In genomic region chr17:42311240-42312034, GRCh38 we compare ENCODE assay signal across 8 cellular contexts. TPM values are rescaled to one million over a fixed set of nuclear protein-coding genes. Genes with fewer than 3 reads are reported as not detected.
DNase-seq lines count a peak whose midpoint lies in the region; ATAC-seq, FAIRE-seq and TF ChIP-seq lines count a peak whose summit lies in the region.

No MANE protein-coding gene starts in this region.

- H2AFZ ChIP-seq in GM23248, result no peak overlapping the region
- H2AFZ ChIP-seq in HepG2 (ENCODE audit: low read length), result no peak overlapping the region

- peak; percentile 16; the same call in 1 of the 2 replicates for TF ChIP-seq RAD21 in HepG2 (CRISPR knock-in tag; IDR thresholded peaks at IDR 0.05)

- peak overlapping the region; percentile 64 for H3K27ac ChIP-seq in GM23248
- peak overlapping the region; percentile 71 for H3K27ac ChIP-seq in colonic mucosa
- peak overlapping the region; percentile 73 for H3K27ac ChIP-seq in HepG2 (ENCODE audit: extremely low read length, insufficient read depth, low read length)

- peaks cover 12% of the 10 kb centered on the region for H3K4me1 ChIP-seq in GM23248 (ENCODE audit: insufficient read depth)
- H3K4me1 ChIP-seq in colonic mucosa, result peaks cover 4% of the 10 kb centered on the region
- peaks cover 80% of the 10 kb centered on the region for H3K4me1 ChIP-seq in HepG2 (ENCODE audit: insufficient read depth, low read length)

- no peaks in the 10 kb centered on the region for H3K9me2 ChIP-seq in GM23248 (ENCODE audit: insufficient read depth)

- ATAC-seq in HepG2 (peak; percentile 87), GM18498 (IDR thresholded peaks at IDR 0.05; ENCODE audit: unreplicated experiment) (no peak), GM19397 (IDR thresholded peaks at IDR 0.05; ENCODE audit: unreplicated experiment) (no peak)

- no peak for TF ChIP-seq CTCF in colonic mucosa (IDR thresholded peaks at IDR 0.05)
- peak; percentile 30; the same call in 1 of the 2 replicates for TF ChIP-seq CTCF in HepG2 (CRISPR knock-in tag; IDR thresholded peaks at IDR 0.05)

- peak overlapping the region; percentile 61 for H3K9ac ChIP-seq in GM23248
- H3K9ac ChIP-seq in colonic mucosa (ENCODE audit: low read depth in 2 of 2, low read length in 2 of 2), result peak overlapping the region in 1 of 2 donors; percentile 9
- peak overlapping the region; percentile 55 for H3K9ac ChIP-seq in HepG2 (ENCODE audit: insufficient read depth, low read depth, low read length)

- peak overlapping the region; percentile 25 for H3K4me2 ChIP-seq in GM23248 (ENCODE audit: unreplicated experiment)
- peak overlapping the region; percentile 82 for H3K4me2 ChIP-seq in HepG2 (ENCODE audit: low read depth, low read length)

- FAIRE-seq in HepG2 (lab: Jason Lieb, UNC), result peak; percentile 100

- intact Hi-C loops in colonic mucosa (cut with DNase I), result loop anchor here (10.0 kb wide), 1 partner anchor 87 kb away; no protein-coding TSS in a partner anchor
- intact Hi-C loops in HepG2 (cut with micrococcal nuclease; ENCODE audit: unreplicated experiment), result no loop called here

- TF ChIP-seq EP300 in HepG2 (IDR thresholded peaks at IDR 0.05; ENCODE audit: low read depth in 2 of 2, low read length in 2 of 2), result peak in 1 of 2 experiments; percentile 71; a peak in 2 of 4 replicates
- TF ChIP-seq EP300 in HepG2 (CRISPR knock-in tag; IDR thresholded peaks at IDR 0.05; ENCODE audit: borderline replicate concordance), result 0 out of 2 replicates have a peak, but pooled peaks have one; percentile 13

- H3K36me3 ChIP-seq in GM23248 (ENCODE audit: low read depth) (peaks cover 21% of the 10 kb centered on the region), colonic mucosa (peaks cover 6% of the 10 kb centered on the region), HepG2 (replicated peaks in 1 of 2; ENCODE audit: control insufficient read depth in 1 of 2, insufficient read depth in 2 of 2, low read length in 2 of 2) (peaks cover 2 to 5% of the 10 kb centered on the region in 2 experiments; a peak in 2 of 5 replicates)

- H3K27me3 ChIP-seq in GM23248 (replicated peaks; ENCODE audit: insufficient read depth) (no peaks in the 10 kb centered on the region), colonic mucosa (no peaks in the 10 kb centered on the region), HepG2 (ENCODE audit: control insufficient read depth in 1 of 2, insufficient read depth in 2 of 2, low read length in 2 of 2) (no peaks in the 10 kb centered on the region)

- POLR2A ChIA-PET in HepG2 (lab: Yijun Ruan, JAX), result interaction anchor here (0.6 to 3.7 kb wide), 27 partner anchors 9 to 432 kb away, joined by 3 to 47 read pairs (median 5); partner anchors contain the start of genes CAVIN1, DNAJC7, GHDC and NAGLU

- peak; percentile 65 to 86; a peak in 3 of 4 replicates for TF ChIP-seq POLR2A in HepG2 (IDR thresholded peaks at IDR 0.05; ENCODE audit: insufficient read depth in 1 of 2, low read depth in 2 of 2, low read length in 2 of 2)

- no peaks in the 10 kb centered on the region for H3K79me2 ChIP-seq in GM23248 (ENCODE audit: insufficient read depth)
- no peaks in the 10 kb centered on the region for H3K79me2 ChIP-seq in HepG2 (ENCODE audit: insufficient read depth, low read length)

- TSS peak; percentile 33 for BruUV-seq in HepG2 (replicated peaks; lab: Mats Ljungman, UMichigan)

- CTCF ChIA-PET in HepG2 (lab: Yijun Ruan, JAX; ENCODE audit: low intra/inter-chr PET ratio, low total read pairs), result interaction anchor here (1.4 to 1.9 kb wide), 2 partner anchors 12 to 95 kb away, joined by 6 to 10 read pairs; no protein-coding TSS in a partner anchor

- DNase-seq in GM23248 (peak; percentile 96), NOMO-1 (lab: John Stamatoyannopoulos, UW; ENCODE audit: unreplicated experiment in 2 of 2) (peak; percentile 80 to 92), colonic mucosa (peak; percentile 64), HepG2 (ENCODE audit: low spot score) (peak; percentile 91), stromal cell of bone marrow (ENCODE audit: low read depth) (peak; percentile 86), NCI-H187 (lab: John Stamatoyannopoulos, UW) (no peak)

- 25 to 27% methylated on average over 19 of the region's 19 CpGs for WGBS in GM23248 (ENCODE audit: low coverage in 1 of 2, low lambda C conversion rate in 2 of 2, missing lambda C conversion rate in 2 of 2), 2 experiments
- WGBS in HepG2 (ENCODE audit: low lambda C conversion rate), result 26% methylated on average over 19 of the region's 19 CpGs

- H3K4me3 ChIP-seq in GM23248 (no peak overlapping the region), colonic mucosa (no peak overlapping the region), HepG2 (replicated peaks in 1 of 3; ENCODE audit: insufficient read depth in 1 of 3, low read depth in 2 of 3, low read length in 3 of 3) (peak overlapping the region; percentile 47 to 65 (median 51))

- H4K20me1 ChIP-seq in GM23248 (ENCODE audit: insufficient read depth), result no peaks in the 10 kb centered on the region
- H4K20me1 ChIP-seq in HepG2 (ENCODE audit: insufficient read depth, low read length), result no peaks in the 10 kb centered on the region

- in situ Hi-C loops in GM23248 (cut with MboI), result no loop called here
- in situ Hi-C loops in HepG2 (cut with HindIII; ENCODE audit: extremely low pct_ligation_motif_present, low pct_unique_long_range_greater_than_20kb), result no loop called here

- no peaks in the 10 kb centered on the region for H3K9me3 ChIP-seq in GM23248 (ENCODE audit: low read depth)
- H3K9me3 ChIP-seq in colonic mucosa, result no peaks in the 10 kb centered on the region
- H3K9me3 ChIP-seq in HepG2 (ENCODE audit: low read length), result no peaks in the 10 kb centered on the region

- H3F3A ChIP-seq in GM23248 (ENCODE audit: insufficient read depth), result 0 out of 2 replicates have a peak, but pooled peaks cover 20% of the 10 kb centered on the region

RNA-seq across cellular contexts. Expression of gene STAT5A, which starts 23.1 kb away (rescaled TPM):
- total RNA-seq in GM23248 (2014; rRNA removed; shearing (Covaris generic)), result 21.2 and 26.3 TPM in 2 replicates
- 6.7 and 6.8 TPM in 2 replicates for polyA plus RNA-seq in GM23248 (2016; fragmentation: Nextera tagmentation; extraction: Ambion mirVana)
- total RNA-seq in colonic mucosa, result 10 to 100 TPM; 22.0 to 22.4 TPM
- total RNA-seq in HepG2 (2016; rRNA removed; fragmentation: Illumina TruSeq; extraction: Trizol), result 4.1 and 4.5 TPM in 2 replicates
- total RNA-seq in HepG2 (2016; cell fraction: cytosol; rRNA removed; fragmentation: Illumina TruSeq; extraction: Trizol; ENCODE audit: low read depth), result 1.5 and 1.6 TPM in 2 replicates
- 2.4 and 3.2 TPM in 2 replicates for total RNA-seq in HepG2 (2016; cell fraction: insoluble cytoplasmic fraction; rRNA removed; fragmentation: Illumina TruSeq; extraction: Trizol)
- total RNA-seq in HepG2 (2016; cell fraction: membrane; rRNA removed; fragmentation: Illumina TruSeq; extraction: Trizol), result 3.5 and 3.6 TPM in 2 replicates
- total RNA-seq in HepG2 (2016; cell fraction: nucleus; rRNA removed; fragmentation: Illumina TruSeq; extraction: Trizol), result 3.1 and 4.2 TPM in 2 replicates
- 1.2 and 1.4 TPM in 2 replicates for polyA plus RNA-seq in HepG2 (2011; rRNA removed)
- 1.3 and 1.4 TPM in 2 replicates for polyA plus RNA-seq in HepG2 (2011; cell fraction: cytosol; rRNA removed)
- polyA plus RNA-seq in HepG2 (2011; cell fraction: nucleus; rRNA removed), result 3.3 and 3.4 TPM in 2 replicates
- 3.9 and 7.9 TPM in 2 replicates for polyA plus RNA-seq in HepG2 (2012)
- polyA plus RNA-seq in HepG2 (2016; cell fraction: cytosol; fragmentation: Illumina TruSeq; extraction: Trizol; ENCODE audit: low read depth), result 1.2 and 1.4 TPM in 2 replicates
- polyA plus RNA-seq in HepG2 (2016; cell fraction: insoluble cytoplasmic fraction; fragmentation: Illumina TruSeq; extraction: Trizol; ENCODE audit: low read depth), result 2.4 and 3.3 TPM in 2 replicates
- polyA plus RNA-seq in HepG2 (2016; cell fraction: membrane; fragmentation: Illumina TruSeq; extraction: Trizol; ENCODE audit: low read depth), result 2.4 and 2.5 TPM in 2 replicates
- 3.2 and 4.2 TPM in 2 replicates for polyA plus RNA-seq in HepG2 (2016; cell fraction: nucleus; fragmentation: Illumina TruSeq; extraction: Trizol; ENCODE audit: insufficient read depth, low read depth)
- polyA minus RNA-seq in HepG2 (2011; rRNA and poly(A)+ RNA removed; ENCODE audit: low replicate concordance), result 6.3 and 24.5 TPM in 2 replicates
- polyA minus RNA-seq in HepG2 (2011; cell fraction: cytosol; rRNA and poly(A)+ RNA removed), result 1.7 TPM in 2 replicates
- 1.7 and 3.0 TPM in 2 replicates for polyA minus RNA-seq in HepG2 (2011; cell fraction: nucleus; rRNA and poly(A)+ RNA removed)

RNA-seq across cellular contexts. Expression of gene STAT5B, which starts 35.2 kb away (rescaled TPM):
- 21.8 and 23.5 TPM in 2 replicates for total RNA-seq in GM23248 (2014; rRNA removed; shearing (Covaris generic))
- polyA plus RNA-seq in GM23248 (2016; fragmentation: Nextera tagmentation; extraction: Ambion mirVana) (11.9 and 13.8 TPM in 2 replicates), HepG2 (2011; rRNA removed) (42.8 and 44.8 TPM in 2 replicates)
- total RNA-seq in colonic mucosa (10 to 100 TPM; 29.3 to 38.4 TPM), HepG2 (2016; rRNA removed; fragmentation: Illumina TruSeq; extraction: Trizol) (17.2 and 21.0 TPM in 2 replicates)
- total RNA-seq in HepG2 (2016; cell fraction: cytosol; rRNA removed; fragmentation: Illumina TruSeq; extraction: Trizol; ENCODE audit: low read depth), result 8.8 and 10.4 TPM in 2 replicates
- 14.8 and 23.5 TPM in 2 replicates for total RNA-seq in HepG2 (2016; cell fraction: insoluble cytoplasmic fraction; rRNA removed; fragmentation: Illumina TruSeq; extraction: Trizol)
- 13.7 and 14.6 TPM in 2 replicates for total RNA-seq in HepG2 (2016; cell fraction: membrane; rRNA removed; fragmentation: Illumina TruSeq; extraction: Trizol)
- 21.1 and 22.8 TPM in 2 replicates for total RNA-seq in HepG2 (2016; cell fraction: nucleus; rRNA removed; fragmentation: Illumina TruSeq; extraction: Trizol)
- polyA plus RNA-seq in HepG2 (2011; cell fraction: cytosol; rRNA removed), result 18.5 and 22.6 TPM in 2 replicates
- 110 and 115 TPM in 2 replicates for polyA plus RNA-seq in HepG2 (2011; cell fraction: nucleus; rRNA removed)
- 27.0 and 34.0 TPM in 2 replicates for polyA plus RNA-seq in HepG2 (2012)
- polyA plus RNA-seq in HepG2 (2016; cell fraction: cytosol; fragmentation: Illumina TruSeq; extraction: Trizol; ENCODE audit: low read depth), result 3.0 and 3.2 TPM in 2 replicates
- 13.9 and 18.4 TPM in 2 replicates for polyA plus RNA-seq in HepG2 (2016; cell fraction: insoluble cytoplasmic fraction; fragmentation: Illumina TruSeq; extraction: Trizol; ENCODE audit: low read depth)
- polyA plus RNA-seq in HepG2 (2016; cell fraction: membrane; fragmentation: Illumina TruSeq; extraction: Trizol; ENCODE audit: low read depth), result 8.2 and 9.4 TPM in 2 replicates
- polyA plus RNA-seq in HepG2 (2016; cell fraction: nucleus; fragmentation: Illumina TruSeq; extraction: Trizol; ENCODE audit: insufficient read depth, low read depth), result 73.9 and 77.3 TPM in 2 replicates
- polyA minus RNA-seq in HepG2 (2011; rRNA and poly(A)+ RNA removed; ENCODE audit: low replicate concordance), result 35.0 and 59.1 TPM in 2 replicates
- polyA minus RNA-seq in HepG2 (2011; cell fraction: cytosol; rRNA and poly(A)+ RNA removed), result 14.9 and 16.6 TPM in 2 replicates
- 36.8 and 37.1 TPM in 2 replicates for polyA minus RNA-seq in HepG2 (2011; cell fraction: nucleus; rRNA and poly(A)+ RNA removed)

Comparison
In these comparisons a context has a peak if more than half of its experiments do, and no peak if none do; other contexts are left out.
1. DNase-seq: peak in GM23248 (single experiment), NOMO-1 (2 of 2), colonic mucosa (single experiment), HepG2 (single experiment) and stromal cell of bone marrow (single experiment); none in NCI-H187 (0 of 2).
2. H3K4me3 ChIP-seq: peak in HepG2 (3 of 3); none in GM23248 (single experiment) and colonic mucosa (single experiment).
3. Peak in every context shown above with its lines, with median percentiles within 50 percentile points of each other: H3K27ac ChIP-seq.